8 cellular contexts compared by ENCODE assay signal in the genomic region with DNA sequence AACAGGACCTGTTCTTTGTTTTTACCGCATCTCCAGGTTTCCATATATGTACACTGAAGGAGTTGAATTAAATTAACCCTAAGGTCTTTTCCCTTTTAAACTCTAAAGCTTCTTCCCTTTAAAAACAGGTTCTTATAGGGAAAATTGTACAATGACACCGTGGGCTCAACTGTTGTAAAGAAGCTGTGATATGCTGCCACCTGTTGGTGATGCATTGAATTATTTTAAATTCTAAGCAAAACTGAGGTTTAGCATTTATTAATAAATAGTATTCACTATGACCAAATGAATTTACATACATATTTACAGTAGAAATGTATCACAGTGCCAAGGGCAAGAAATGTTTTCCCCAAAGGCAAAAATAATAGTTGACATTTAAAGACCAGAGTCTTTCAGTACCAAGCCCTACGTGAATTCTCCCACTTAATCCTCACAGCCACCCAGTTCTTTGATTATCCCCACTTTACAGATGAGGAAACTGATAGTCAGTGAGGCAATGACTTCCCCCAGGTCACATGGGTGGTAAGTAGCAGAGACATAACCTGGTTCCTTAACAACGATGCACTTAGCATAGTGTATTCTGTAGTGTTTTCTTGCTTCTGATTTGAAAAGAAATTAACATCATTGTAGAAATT. TPM values are rescaled to one million over a fixed set of nuclear protein-coding genes. Genes with fewer than 3 reads are reported as not detected.
DNase-seq lines count a peak whose midpoint lies in the region; TF ChIP-seq lines count a peak whose summit lies in the region.

No MANE protein-coding gene starts in this region.

- DNase-seq in DMS 273 (lab: John Stamatoyannopoulos, UW; ENCODE audit: unreplicated experiment) (peak; percentile 64), DMS 273 treated with DMSO at 0.1 percent for 48 hours (lab: John Stamatoyannopoulos, UW) (no peak), Kasumi-1 (lab: John Stamatoyannopoulos, UW) (peak; percentile 33 to 60), SK-N-SH (peak; percentile 54), fibroblast of gingiva (ENCODE audit: low read depth) (peak; percentile 39), lower leg skin (ENCODE audit: low spot score in 2 of 2) (no peak)
- no peak for DNase-seq in activated T-cell treated with anti-CD3 and anti-CD28 coated beads, Interleukin-2, amount 50 U/mL, for 24 hours

- H3K27ac Mint-ChIP-seq in activated T-cell treated with anti-CD3 and anti-CD28 coated beads, Interleukin-2, amount 50 U/mL, for 24 hours: no peak overlapping the region

- TF ChIP-seq EP300 in SK-N-SH (IDR thresholded peaks at IDR 0.05; ENCODE audit: borderline replicate concordance in 1 of 2, low read depth in 1 of 2, low read length in 1 of 2): no peak

- no peak overlapping the region for H2AFZ ChIP-seq in SK-N-SH (ENCODE audit: low read depth)

- no peaks in the 10 kb centered on the region for H3K79me2 ChIP-seq in SK-N-SH (ENCODE audit: insufficient read depth)

- H3K4me3 ChIP-seq in SK-N-SH (ENCODE audit: low read depth in 2 of 2, low read length in 1 of 2): no peak overlapping the region
- no peak overlapping the region for H3K4me3 ChIP-seq in neutrophil (ENCODE audit: low read depth in 1 of 2, low read length in 1 of 2)
- H3K4me3 ChIP-seq in lower leg skin (ENCODE audit: low read depth, poor library complexity, severe bottlenecking): no peak overlapping the region

- CTCF ChIA-PET in SK-N-SH (lab: Yijun Ruan, JAX): interaction anchor here (0.6 to 4.4 kb wide), 36 partner anchors 13 to 855 kb away, joined by 3 to 92 read pairs (median 4); partner anchors contain the start of genes ASCL4, POLR3B and TMEM263

- peaks cover 3% of the 10 kb centered on the region for H3K27me3 Mint-ChIP-seq in activated T-cell treated with anti-CD3 and anti-CD28 coated beads, Interleukin-2, amount 50 U/mL, for 24 hours

- H4K20me1 ChIP-seq in SK-N-SH (ENCODE audit: insufficient read depth): no peaks in the 10 kb centered on the region

- no peak for TF ChIP-seq POLR2A in lower leg skin (IDR thresholded peaks at IDR 0.05)

- no peaks in the 10 kb centered on the region for H3K9me2 ChIP-seq in SK-N-SH

- H3K4me1 ChIP-seq in SK-N-SH (ENCODE audit: control insufficient read depth in 1 of 2, insufficient read depth in 2 of 2, low read depth in 1 of 2, low read length in 1 of 2): no peaks in the 10 kb centered on the region
- no peaks in the 10 kb centered on the region for H3K4me1 ChIP-seq in neutrophil (ENCODE audit: control insufficient read depth in 1 of 2, insufficient read depth in 1 of 2, low read depth in 1 of 2, low read length in 1 of 2)

- TF ChIP-seq RAD21 in SK-N-SH (IDR thresholded peaks at IDR 0.05; ENCODE audit: low read length): peak; percentile 88

- intact Hi-C loops in lower leg skin (cut with DNase I; ENCODE audit: low total_unique reads): loop anchor here (10.0 kb wide), 1 partner anchor 535 kb away; no protein-coding TSS in a partner anchor

- no peaks in the 10 kb centered on the region for H3K36me3 Mint-ChIP-seq in activated T-cell treated with anti-CD3 and anti-CD28 coated beads, Interleukin-2, amount 50 U/mL, for 24 hours (ENCODE audit: low read depth)

- H3K9ac ChIP-seq in SK-N-SH: no peak overlapping the region

- TF ChIP-seq CTCF in SK-N-SH (IDR thresholded peaks at IDR 0.05): peak; percentile 86
- TF ChIP-seq CTCF in neutrophil (IDR thresholded peaks at IDR 0.05): peak; percentile 27
- TF ChIP-seq CTCF in lower leg skin (IDR thresholded peaks at IDR 0.05): peak in 1 of 3 donors; percentile 51

- H3K4me2 ChIP-seq in SK-N-SH: no peak overlapping the region

- no peaks in the 10 kb centered on the region for H3K36me3 ChIP-seq in SK-N-SH (replicated peaks in 1 of 2; ENCODE audit: control insufficient read depth in 1 of 2, insufficient read depth in 2 of 2, low read length in 1 of 2)
- no peaks in the 10 kb centered on the region for H3K36me3 ChIP-seq in neutrophil

- no peak overlapping the region for H3K4me3 Mint-ChIP-seq in activated T-cell treated with anti-CD3 and anti-CD28 coated beads, Interleukin-2, amount 50 U/mL, for 24 hours

- peaks cover 5% of the 10 kb centered on the region for H3K9me3 Mint-ChIP-seq in activated T-cell treated with anti-CD3 and anti-CD28 coated beads, Interleukin-2, amount 50 U/mL, for 24 hours

- no peaks in the 10 kb centered on the region for H3F3A ChIP-seq in SK-N-SH (replicated peaks; ENCODE audit: insufficient read depth)

- no peaks in the 10 kb centered on the region for H3K27me3 ChIP-seq in SK-N-SH (ENCODE audit: insufficient read depth)
- H3K27me3 ChIP-seq in neutrophil: peaks cover 100% of the 10 kb centered on the region

- H3K4me1 Mint-ChIP-seq in activated T-cell treated with anti-CD3 and anti-CD28 coated beads, Interleukin-2, amount 50 U/mL, for 24 hours (ENCODE audit: low read depth): peaks cover 9% of the 10 kb centered on the region

- 25% methylated on average over 4 of the region's 4 CpGs for WGBS in SK-N-SH (ENCODE audit: low lambda C conversion rate)
- WGBS in lower leg skin, 2 donors: 42 to 43% methylated on average over 4 of the region's 4 CpGs

- H3K9me3 ChIP-seq in SK-N-SH (no peaks in the 10 kb centered on the region), neutrophil (no peaks in the 10 kb centered on the region)

- no peak overlapping the region for H3K27ac ChIP-seq in SK-N-SH (ENCODE audit: low read depth in 2 of 2, low read length in 1 of 2)
- H3K27ac ChIP-seq in neutrophil: no peak overlapping the region

- POLR2A ChIA-PET in SK-N-SH (lab: Yijun Ruan, JAX): no interaction called here

TF ChIP-seq in SK-N-SH, 30 proteins besides CTCF, POLR2A, EP300 and RAD21:
- TF ChIP-seq IRF3 (IDR thresholded peaks at IDR 0.05; ENCODE audit: low read depth, low read length): no peak
- no peak for TF ChIP-seq ELF1 (IDR thresholded peaks at IDR 0.05)
- TF ChIP-seq CHD2 (IDR thresholded peaks at IDR 0.05; ENCODE audit: low read length, partially characterized antibody): no peak
- peak; percentile 61 for TF ChIP-seq SMC3 (IDR thresholded peaks at IDR 0.05; ENCODE audit: low read depth, low read length)

RNA-seq across cellular contexts. Expression of gene TMEM263, which starts 35.7 kb away (rescaled TPM):
- polyA plus RNA-seq in SK-N-SH (2012; rRNA removed): 16.9 and 21.4 TPM in 2 replicates
- polyA plus RNA-seq in SK-N-SH (2012; cell fraction: cytosol; rRNA removed): 24.9 and 29.6 TPM in 2 replicates
- polyA plus RNA-seq in SK-N-SH (2012; cell fraction: nucleus; rRNA removed): 14.1 and 22.9 TPM in 2 replicates
- 10 to 100 TPM in 2 of 4 donors, 1 to 10 TPM in 2; 4.6 to 11.9 (median 10.0) TPM for total RNA-seq in lower leg skin

Comparison
In these comparisons a context has a peak if more than half of its experiments do, and no peak if none do; other contexts are left out.
1. DNase-seq: peak in DMS 273 (single experiment), Kasumi-1 (2 of 2), SK-N-SH (single experiment) and fibroblast of gingiva (single experiment); none in DMS 273 treated with DMSO at 0.1 percent for 48 hours (single experiment), lower leg skin (0 of 2) and activated T-cell treated with anti-CD3 and anti-CD28 coated beads, Interleukin-2, amount 50 U/mL, for 24 hours (single experiment).